ENCODE assay signal across 7 cellular contexts in the genomic region with DNA sequence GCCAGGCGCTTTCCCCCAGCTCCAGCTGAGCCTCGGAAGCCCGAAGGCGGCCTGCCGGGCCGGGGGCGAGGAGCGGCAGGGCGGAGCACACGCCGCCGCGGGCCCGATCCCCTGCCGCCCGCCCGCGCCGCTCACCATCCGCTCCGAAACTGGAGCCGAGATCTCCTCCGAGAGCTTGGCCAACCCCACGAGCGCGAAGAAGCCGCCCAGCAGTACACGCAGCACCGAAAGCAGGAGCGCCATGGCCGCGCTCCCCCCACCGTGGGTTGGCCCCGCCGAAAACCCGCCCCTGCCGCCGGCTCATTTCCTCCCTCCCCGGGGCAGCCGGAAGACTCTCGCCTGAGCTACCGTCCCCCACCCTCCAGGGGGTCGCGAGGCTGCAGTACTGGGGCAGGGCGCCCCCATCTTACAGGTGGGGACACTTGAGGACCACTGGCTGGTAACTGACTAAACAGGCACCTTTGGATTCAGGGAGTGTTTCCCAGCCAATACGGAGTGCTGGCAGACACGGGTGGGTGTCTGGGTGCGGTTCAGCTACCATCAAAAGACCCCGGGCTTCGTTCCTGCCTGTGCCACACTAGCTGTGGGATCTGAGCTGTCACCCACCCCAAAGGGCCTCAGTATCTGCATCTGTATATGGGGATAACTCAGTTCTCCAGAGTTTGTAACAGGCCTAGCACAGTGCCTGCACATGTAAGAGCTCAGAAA. TPM values are rescaled to one million over a fixed set of nuclear protein-coding genes. Genes with fewer than 3 reads are reported as not detected.
DNase-seq lines count a peak whose midpoint lies in the region; ATAC-seq, FAIRE-seq and TF ChIP-seq lines count a peak whose summit lies in the region.

Gene TMEM35B, minus strand, starts transcription at position 285 of the 708 bp plus-strand sequence. Its CDS starts 42 bp downstream, at position 243.

- H3K4me1 Mint-ChIP-seq in central memory CD8-positive, alpha-beta T cell: peaks cover 32% of the 10 kb centered on the region

- H3K36me3 ChIP-seq in HEK293 (ENCODE audit: control insufficient read depth in 2 of 2, insufficient read depth in 1 of 2, low read length in 2 of 2): peaks cover 0 to 25% of the 10 kb centered on the region in 2 experiments; a peak in 2 of 3 replicates
- H3K36me3 ChIP-seq in kidney (ENCODE audit: control insufficient read depth in 1 of 2, insufficient read depth in 2 of 2, low read length in 2 of 2): no peaks in the 10 kb centered on the region

- peak; percentile 93 to 95 for ATAC-seq in activated CD4-positive, CD25-positive, alpha-beta regulatory T cell treated with anti-CD3 and anti-CD28 coated beads, Interleukin-2, amount 50 U/mL, for 24 hours
- ATAC-seq in central memory CD8-positive, alpha-beta T cell (replicated peaks; ENCODE audit: extremely low read depth, poor library complexity, severe bottlenecking): peak; percentile 95

- no peaks in the 10 kb centered on the region for H3K9me3 Mint-ChIP-seq in central memory CD8-positive, alpha-beta T cell

- TF ChIP-seq CTCF in GM12875 (IDR thresholded peaks at IDR 0.05; ENCODE audit: borderline replicate concordance, insufficient read depth, low read depth, low read length) (peak; percentile 32; the same call in 1 of the 2 replicates), HEK293 (tag by site-specific recombination; IDR thresholded peaks at IDR 0.05) (peak; percentile 82), kidney (IDR thresholded peaks at IDR 0.05; ENCODE audit: borderline replicate concordance, extremely low read depth, insufficient read depth) (no peak)

- H3K4me3 ChIP-seq in GM12875 (ENCODE audit: low read depth, low read length) (peak within 1 kb of the TSS; percentile 54), HEK293 (ENCODE audit: low read depth, low read length) (peak within 1 kb of the TSS; percentile 74), kidney (ENCODE audit: low read length in 2 of 2) (peak within 1 kb of the TSS; percentile 65 to 86)

- peak within 1 kb of the TSS; percentile 92 for H3K27ac Mint-ChIP-seq in central memory CD8-positive, alpha-beta T cell (ENCODE audit: low read depth)

- POLR2A ChIA-PET in HEK293 (lab: Yijun Ruan, JAX): interaction anchor here (0.6 to 1.8 kb wide), 10 partner anchors 10 to 785 kb away, joined by 3 to 15 read pairs (median 6); partner anchors contain the start of genes CLSPN, SMIM12, ZMYM1 and ZMYM6

- H3K4me1 ChIP-seq in HEK293 (ENCODE audit: control insufficient read depth, insufficient read depth, low read length): peaks cover 8% of the 10 kb centered on the region
- peaks cover 4 to 11% of the 10 kb centered on the region in 2 donors for H3K4me1 ChIP-seq in kidney (ENCODE audit: control insufficient read depth in 1 of 2, insufficient read depth in 1 of 2, low read depth in 1 of 2, low read length in 2 of 2)

- intact Hi-C loops in kidney (cut with DNase I): no loop called here

- H3K9ac ChIP-seq in kidney (ENCODE audit: low read length in 2 of 2): peak within 1 kb of the TSS; percentile 79 to 84

- CTCF ChIA-PET in HEK293 (lab: Yijun Ruan, JAX): interaction anchor here (0.6 to 1.3 kb wide), 3 partner anchors 119 to 133 kb away, joined by 3 to 6 read pairs (median 4); no protein-coding TSS in a partner anchor

- peak; percentile 74 for DNase-seq in NAMALWA (ENCODE audit: low spot score)
- peak; percentile 70 for DNase-seq in central memory CD8-positive, alpha-beta T cell (ENCODE audit: low spot score in 2 of 2)
- peak; percentile 92 for DNase-seq in kidney
- peak; percentile 59 to 76 for DNase-seq in stimulated activated CD4-positive, alpha-beta T cell treated with anti-CD3 and anti-CD28 coated beads, Interleukin-15, amount 100 ng/mL, for 1 hour (ENCODE audit: low read depth in 1 of 2, low spot score in 1 of 2)

- H3K4me3 Mint-ChIP-seq in central memory CD8-positive, alpha-beta T cell: peak within 1 kb of the TSS; percentile 97

- no peaks in the 10 kb centered on the region for H3K27me3 Mint-ChIP-seq in central memory CD8-positive, alpha-beta T cell

- H3K27ac ChIP-seq in HEK293 (ENCODE audit: extremely low read depth, low read depth, low read length): peak within 1 kb of the TSS; percentile 81; the same call in 1 of the 2 replicates
- peak within 1 kb of the TSS; percentile 87 to 95 for H3K27ac ChIP-seq in kidney (ENCODE audit: low read depth in 2 of 2, low read length in 2 of 2)

- H3K9me3 ChIP-seq in HEK293 (ENCODE audit: control insufficient read depth, insufficient read depth, low read depth, low read length) (no peaks in the 10 kb centered on the region), kidney (ENCODE audit: control insufficient read depth in 1 of 2, low read length in 2 of 2) (no peaks in the 10 kb centered on the region)

- FAIRE-seq in kidney (lab: Jason Lieb, UNC): no peak

- peaks cover 20% of the 10 kb centered on the region for H3K36me3 Mint-ChIP-seq in central memory CD8-positive, alpha-beta T cell (ENCODE audit: insufficient read depth)

TF ChIP-seq in HEK293, 187 proteins besides CTCF, POLR2A, EP300 and RAD21 (continues in another document):
- TF ChIP-seq TSHZ1 (tag by site-specific recombination; IDR thresholded peaks at IDR 0.05; ENCODE audit: borderline replicate concordance) (no peak), TCF7L2 (IDR thresholded peaks at IDR 0.05; ENCODE audit: borderline replicate concordance, low read depth, low read length) (no peak), KLF9 (tag by site-specific recombination; IDR thresholded peaks at IDR 0.05; ENCODE audit: low read depth) (peak; percentile 57), ZNF585B (tag by site-specific recombination; IDR thresholded peaks at IDR 0.05) (no peak), BCL11B (tag by site-specific recombination; IDR thresholded peaks at IDR 0.05; ENCODE audit: low read depth) (no peak), YY2 (tag by site-specific recombination; IDR thresholded peaks at IDR 0.05) (peak; percentile 22; the same call in 1 of the 2 replicates), ZNF544 (tag by site-specific recombination; IDR thresholded peaks at IDR 0.05) (no peak), ZNF701 (tag by site-specific recombination; IDR thresholded peaks at IDR 0.05) (no peak), YY1 (tag by site-specific recombination; IDR thresholded peaks at IDR 0.05) (peak; percentile 77), OVOL3 (tag by site-specific recombination; IDR thresholded peaks at IDR 0.05) (no peak), ZNF174 (tag by site-specific recombination; IDR thresholded peaks at IDR 0.05) (no peak), ZNF621 (tag by site-specific recombination; IDR thresholded peaks at IDR 0.05) (no peak), ZNF37A (tag by site-specific recombination; IDR thresholded peaks at IDR 0.05) (no peak)
- TF ChIP-seq, protein P1, sequence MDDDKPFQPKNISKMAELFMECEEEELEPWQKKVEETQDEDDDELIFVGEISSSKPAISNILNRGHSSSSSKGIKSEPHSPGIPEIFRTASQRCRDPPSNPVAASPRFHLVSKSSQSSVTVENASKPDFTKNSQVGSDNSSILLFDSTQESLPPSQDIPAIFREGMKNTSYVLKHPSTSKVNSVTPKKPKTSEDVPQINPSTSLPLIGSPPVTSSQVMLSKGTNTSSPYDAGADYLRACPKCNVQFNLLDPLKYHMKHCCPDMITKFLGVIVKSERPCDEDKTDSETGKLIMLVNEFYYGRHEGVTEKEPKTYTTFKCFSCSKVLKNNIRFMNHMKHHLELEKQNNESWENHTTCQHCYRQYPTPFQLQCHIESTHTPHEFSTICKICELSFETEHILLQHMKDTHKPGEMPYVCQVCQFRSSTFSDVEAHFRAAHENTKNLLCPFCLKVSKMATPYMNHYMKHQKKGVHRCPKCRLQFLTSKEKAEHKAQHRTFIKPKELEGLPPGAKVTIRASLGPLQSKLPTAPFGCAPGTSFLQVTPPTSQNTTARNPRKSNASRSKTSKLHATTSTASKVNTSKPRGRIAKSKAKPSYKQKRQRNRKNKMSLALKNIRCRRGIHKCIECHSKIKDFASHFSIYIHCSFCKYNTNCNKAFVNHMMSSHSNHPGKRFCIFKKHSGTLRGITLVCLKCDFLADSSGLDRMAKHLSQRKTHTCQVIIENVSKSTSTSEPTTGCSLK (tag by site-specific recombination; IDR thresholded peaks at IDR 0.05): no peak
- TF ChIP-seq, protein P2, sequence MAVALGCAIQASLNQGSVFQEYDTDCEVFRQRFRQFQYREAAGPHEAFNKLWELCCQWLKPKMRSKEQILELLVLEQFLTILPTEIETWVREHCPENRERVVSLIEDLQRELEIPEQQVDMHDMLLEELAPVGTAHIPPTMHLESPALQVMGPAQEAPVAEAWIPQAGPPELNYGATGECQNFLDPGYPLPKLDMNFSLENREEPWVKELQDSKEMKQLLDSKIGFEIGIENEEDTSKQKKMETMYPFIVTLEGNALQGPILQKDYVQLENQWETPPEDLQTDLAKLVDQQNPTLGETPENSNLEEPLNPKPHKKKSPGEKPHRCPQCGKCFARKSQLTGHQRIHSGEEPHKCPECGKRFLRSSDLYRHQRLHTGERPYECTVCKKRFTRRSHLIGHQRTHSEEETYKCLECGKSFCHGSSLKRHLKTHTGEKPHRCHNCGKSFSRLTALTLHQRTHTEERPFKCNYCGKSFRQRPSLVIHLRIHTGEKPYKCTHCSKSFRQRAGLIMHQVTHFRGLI (tag by site-specific recombination; IDR thresholded peaks at IDR 0.05): peak; percentile 16; the same call in 1 of the 2 replicates

RNA-seq across cellular contexts. Expression of gene TMEM35B, which starts in this region (rescaled TPM):
- total RNA-seq in kidney: 44.2 TPM
- 48.3 TPM for polyA plus RNA-seq in kidney (ENCODE audit: insufficient read depth, low read depth, low replicate concordance)

Comparison
In these comparisons a context has a peak if more than half of its experiments do, and no peak if none do; other contexts are left out.
1. Peak in every context shown above with its lines: DNase-seq, ATAC-seq, H3K4me3 ChIP-seq and H3K27ac ChIP-seq.